26 cellular contexts compared by ENCODE assay signal in genomic region chr18:5596585-5596984, GRCh38. TPM values are rescaled to one million over a fixed set of nuclear protein-coding genes. Genes with fewer than 3 reads are reported as not detected.
"Had no signal": no experiment of that assay in that cellular context is flagged by ENCODE, and none has a peak within 500 bp of the region (broad histone marks: within the 10 kb centered on the region; RNA-seq: fewer than 3 reads in every experiment).

No MANE protein-coding gene starts in this region.

- H3K27ac ChIP-seq: coronary artery, dorsolateral prefrontal cortex, epithelial cell of prostate, esophagus squamous epithelium, gastrocnemius medialis, heart right ventricle, left lung, lower lobe of right lung had no signal

- H3K4me1 ChIP-seq: esophagus squamous epithelium, gastrocnemius medialis, heart right ventricle, left lung, lower lobe of right lung had no signal

- H3K9me3 ChIP-seq: esophagus squamous epithelium, gastrocnemius medialis, lower lobe of right lung, mucosa of descending colon had no signal

- H3K4me3 ChIP-seq: coronary artery, dorsolateral prefrontal cortex, esophagus squamous epithelium, gastrocnemius medialis, heart right ventricle, left lung, lower lobe of right lung, mucosa of descending colon had no signal

- H3K27me3 ChIP-seq: dorsolateral prefrontal cortex, esophagus squamous epithelium, gastrocnemius medialis, left lung had no signal

- ATAC-seq: esophagus mucosa, gastrocnemius medialis, heart right ventricle, left cardiac atrium, left lung, left ventricle myocardium superior, lower lobe of right lung, mucosa of descending colon had no signal

- DNase-seq: dermis blood vessel endothelial cell; dorsolateral prefrontal cortex; effector CD4-positive, alpha-beta T cell; effector memory CD4-positive, alpha-beta T cell; erythroblast; esophagus squamous epithelium; foreskin fibroblast; foreskin melanocyte; gastrocnemius medialis; glutamatergic neuron; head of caudate nucleus; heart right ventricle; hippocampal formation; left cardiac atrium; left lung; left ventricle myocardium superior; lower lobe of right lung; mucosa of descending colon; naive B cell had no signal

- FAIRE-seq: colon, islet of Langerhans, keratinocyte had no signal

- H3K36me3 ChIP-seq: esophagus squamous epithelium, gastrocnemius medialis, heart right ventricle, left lung, lower lobe of right lung had no signal

RNA-seq across cellular contexts. Expression of gene EPB41L3, which starts 52.8 kb away (rescaled TPM):
- total RNA-seq: myocyte had no signal
